In the genomic region with DNA sequence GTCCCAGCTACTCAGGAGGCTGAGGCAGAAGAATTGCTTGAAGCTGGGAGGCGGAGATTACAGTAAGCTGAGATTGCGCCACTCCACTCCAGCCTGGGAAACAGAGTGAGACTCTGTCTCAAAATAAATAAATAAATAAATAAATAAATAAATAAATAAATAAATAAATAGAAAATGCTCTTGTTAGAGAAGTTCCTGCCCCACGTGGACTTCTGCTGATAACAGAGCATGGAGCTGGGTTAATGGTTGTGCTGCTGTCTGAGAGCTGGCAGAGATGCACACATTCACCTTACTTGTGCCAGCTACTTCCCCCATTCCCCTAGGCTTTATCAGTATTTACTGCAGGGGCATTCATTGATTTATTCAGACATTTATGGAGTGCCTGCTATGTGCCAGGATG, we compare ENCODE assay signal across 32 cellular contexts.
"Had no signal": no experiment of that assay in that cellular context is flagged by ENCODE, and none has a peak within 500 bp of the region (broad histone marks: within the 10 kb centered on the region; RNA-seq: fewer than 3 reads in every experiment).

No MANE protein-coding gene starts in this region.

- H3K27ac ChIP-seq: adrenal gland, cardiac muscle cell, VCaP had no signal

- DNase-seq: activated B cell treated with CpG ODN at 0.5 μM for 24 hours; activated CD4-positive, alpha-beta memory T cell treated with anti-CD3 and anti-CD28 coated beads for 36 hours; activated CD4-positive, alpha-beta T cell treated with anti-CD3 and anti-CD28 coated beads for 4 hours; activated CD4-positive, alpha-beta T cell treated with anti-CD3 and anti-CD28 coated beads, Interleukin-2, amount 10 ng/mL, durations not matched to agents 24 days and 14 days; activated CD4-positive, alpha-beta T cell treated with anti-CD3 and anti-CD28 coated beads, Interleukin-2, amount 50 U/mL, for 1 hour; activated CD4-positive, alpha-beta T cell treated with anti-CD3 and anti-CD28 coated beads, Interleukin-2, amount 50 U/mL, for 4 hours; activated CD4-positive, CD25-positive, alpha-beta regulatory T cell treated with anti-CD3 and anti-CD28 coated beads, Interleukin-2, amount 50 U/mL, for 72 hours; activated CD8-positive, alpha-beta memory T cell treated with anti-CD3 and anti-CD28 coated beads, Interleukin-2, amount 50 U/mL, for 4 hours; activated CD8-positive, alpha-beta T cell treated with anti-CD3 and anti-CD28 coated beads for 36 hours; activated gamma-delta T cell treated with Interleukin-2 at 50 U/mL for 16 hours; activated naive CD4-positive, alpha-beta T cell; activated naive CD4-positive, alpha-beta T cell treated with anti-CD3 and anti-CD28 coated beads for 36 hours; activated naive CD4-positive, alpha-beta T cell treated with anti-CD3 and anti-CD28 coated beads, Interleukin-2, amount 50 U/mL, for 16 hours; activated naive CD8-positive, alpha-beta T cell treated with anti-CD3 and anti-CD28 coated beads for 36 hours; activated T-cell treated with anti-CD3 and anti-CD28 coated beads for 4 hours; activated T-cell treated with anti-CD3 and anti-CD28 coated beads, Interleukin-2, amount 50 U/mL, for 1 hour; activated T-cell treated with anti-CD3 and anti-CD28 coated beads, Interleukin-2, amount 50 U/mL, for 4 hours; activated T-cell treated with anti-CD3 and anti-CD28 coated beads, Interleukin-2, amount 50 U/mL, for 72 hours; amniotic stem cell; aorta; central memory CD4-positive, alpha-beta T cell; T-helper 1 cell; T-helper 2 cell; T-helper 9 cell had no signal

- ATAC-seq: activated CD8-positive, alpha-beta T cell treated with anti-CD3 and anti-CD28 coated beads for 36 hours; activated naive CD4-positive, alpha-beta T cell treated with anti-CD3 and anti-CD28 coated beads, Interleukin-2, amount 50 U/mL, for 72 hours; activated T-cell treated with anti-CD3 and anti-CD28 coated beads, Interleukin-2, amount 50 U/mL, for 4 hours; activated T-cell treated with anti-CD3 and anti-CD28 coated beads, Interleukin-2, amount 50 U/mL, for 72 hours; activated T-helper 17 cell treated with anti-CD3 and anti-CD28 coated beads, Interleukin-2, amount 50 U/mL, for 72 hours had no signal

- H3K4me1 ChIP-seq: adrenal gland had no signal

- H3K27me3 ChIP-seq: adrenal gland, cardiac muscle cell had no signal

- H3K4me3 ChIP-seq: adrenal gland, cardiac muscle cell had no signal

- FAIRE-seq: astrocyte, bronchial epithelial cell, TTC549 had no signal

- H3K9me3 ChIP-seq: adrenal gland had no signal

- H3K36me3 ChIP-seq: adrenal gland, cardiac muscle cell had no signal
